Comparison of ENCODE assay signal across 1 cellular context in genomic region chr6:3403244-3404154, GRCh38.
A peak's percentile ranks its signal among the peaks of the same experiment; 100 is the strongest.
TF ChIP-seq lines count a peak whose summit lies in the region.

No MANE protein-coding gene starts in this region.

TF ChIP-seq in HepG2, 621 proteins besides CTCF, POLR2A, EP300 and RAD21 (continued from another document and continues in another):
- TF ChIP-seq ZBTB7B (CRISPR knock-in tag; IDR thresholded peaks at IDR 0.05) = peak; percentile 95
- TF ChIP-seq HOXA5 (CRISPR knock-in tag; IDR thresholded peaks at IDR 0.05) = peak; percentile 98
- TF ChIP-seq HIVEP1 (CRISPR knock-in tag; IDR thresholded peaks at IDR 0.05) = peak; percentile 92; the same call in 1 of the 2 replicates
- TF ChIP-seq ZNF746 (CRISPR knock-in tag; IDR thresholded peaks at IDR 0.05) = peak; percentile 97
- no peak for TF ChIP-seq KAT2B (IDR thresholded peaks at IDR 0.05; ENCODE audit: borderline replicate concordance, low read depth, low read length)
- peak; percentile 97 for TF ChIP-seq ZNF614 (CRISPR knock-in tag; IDR thresholded peaks at IDR 0.05; ENCODE audit: borderline replicate concordance)
- no peak; the same call in 1 of the 2 replicates for TF ChIP-seq JDP2 (CRISPR knock-in tag; IDR thresholded peaks at IDR 0.05; ENCODE audit: borderline replicate concordance)
- TF ChIP-seq EZH2 (conservative IDR thresholded peaks at IDR 0.05; ENCODE audit: low read depth, low read length) = no peak
- peak; percentile 77 for TF ChIP-seq ZBED4 (CRISPR knock-in tag; IDR thresholded peaks at IDR 0.05; ENCODE audit: borderline replicate concordance)
- peak; percentile 71; the same call in 1 of the 2 replicates for TF ChIP-seq ZFP36L1 (CRISPR knock-in tag; IDR thresholded peaks at IDR 0.05)
- TF ChIP-seq TP53 (CRISPR knock-in tag; conservative IDR thresholded peaks at IDR 0.05) = no peak; the same call in 1 of the 2 replicates
- TF ChIP-seq CSRNP1 (CRISPR knock-in tag; IDR thresholded peaks at IDR 0.05) = peak; percentile 61
- TF ChIP-seq TFDP2 (CRISPR knock-in tag; IDR thresholded peaks at IDR 0.05) = peak; percentile 77
- TF ChIP-seq KDM5B (CRISPR knock-in tag; IDR thresholded peaks at IDR 0.05; ENCODE audit: borderline replicate concordance) = no peak
- TF ChIP-seq SNRNP70 (IDR thresholded peaks at IDR 0.05; ENCODE audit: low read depth, low read length) = no peak
- TF ChIP-seq ZZZ3 (CRISPR knock-in tag; IDR thresholded peaks at IDR 0.05; ENCODE audit: borderline replicate concordance) = no peak
- TF ChIP-seq SP5 (CRISPR knock-in tag; IDR thresholded peaks at IDR 0.05; ENCODE audit: borderline replicate concordance, low read depth) = peak; percentile 97
- TF ChIP-seq ZIK1 (CRISPR knock-in tag; IDR thresholded peaks at IDR 0.05; ENCODE audit: borderline replicate concordance, low read depth) = no peak
- peak; percentile 93 for TF ChIP-seq ZNF878 (CRISPR knock-in tag; IDR thresholded peaks at IDR 0.05)
- peak; percentile 94; the same call in 1 of the 2 replicates for TF ChIP-seq ZNF816 (CRISPR knock-in tag; IDR thresholded peaks at IDR 0.05; ENCODE audit: borderline replicate concordance)
- no peak for TF ChIP-seq ZNF513 (CRISPR knock-in tag; conservative IDR thresholded peaks at IDR 0.05)
- TF ChIP-seq NFAT5 (CRISPR knock-in tag; IDR thresholded peaks at IDR 0.05) = 0 out of 2 replicates have a peak, but pooled peaks have one; percentile 46
- no peak for TF ChIP-seq ZNF570 (CRISPR knock-in tag; IDR thresholded peaks at IDR 0.05; ENCODE audit: borderline replicate concordance)
- TF ChIP-seq ZBTB40 (IDR thresholded peaks at IDR 0.05) = no peak
- peak; percentile 96 for TF ChIP-seq ZBTB40 (CRISPR knock-in tag; IDR thresholded peaks at IDR 0.05)
- TF ChIP-seq ZBTB37 (CRISPR knock-in tag; IDR thresholded peaks at IDR 0.05) = 0 out of 2 replicates have a peak, but pooled peaks have one; percentile 38
